Comparison of ENCODE assay signal across 8 cellular contexts in the genomic region with DNA sequence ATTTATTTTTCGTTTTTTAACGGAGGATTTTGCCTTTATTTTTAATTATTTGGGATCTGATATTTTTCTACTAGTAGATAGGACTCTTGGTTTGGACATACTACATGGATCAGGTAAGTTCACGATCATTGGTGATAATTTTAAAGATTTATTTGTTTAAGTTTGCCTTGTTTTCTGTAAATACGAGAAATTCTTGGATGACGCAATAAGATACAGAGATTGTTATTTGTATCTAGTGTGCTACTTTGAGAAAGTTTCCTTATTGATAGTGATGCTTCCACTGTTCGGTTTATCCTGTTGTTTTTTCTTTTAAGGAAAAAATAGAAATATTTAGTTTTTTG. TPM values are rescaled to one million over a fixed set of nuclear protein-coding genes. Genes with fewer than 3 reads are reported as not detected.
DNase-seq lines count a peak whose midpoint lies in the region; ATAC-seq, FAIRE-seq and TF ChIP-seq lines count a peak whose summit lies in the region.

No MANE protein-coding gene starts in this region.

- peak overlapping the region; percentile 16 for H3K4me2 ChIP-seq in keratinocyte (ENCODE audit: control insufficient read depth, extremely low read depth, insufficient read depth, low read depth, low read length)

- WGBS in suprapubic skin: 0% methylated on average over 6 of the region's 6 CpGs

- POLR2A ChIA-PET in activated CD4-positive, alpha-beta T cell treated with anti-CD3 and anti-CD28 coated beads for 36 hours (lab: Charles Lee): interaction anchor here (0.6 to 5.7 kb wide), 14 partner anchors 7 to 830 kb away, joined by 4 to 111 read pairs (median 8); no protein-coding TSS in a partner anchor

- H3K27ac ChIP-seq in keratinocyte (ENCODE audit: control insufficient read depth, insufficient read depth, low read length) (peak overlapping the region; percentile 100), suprapubic skin (peak overlapping the region; percentile 97)

- no peak for DNase-seq in activated CD4-positive, alpha-beta T cell treated with anti-CD3 and anti-CD28 coated beads for 36 hours
- DNase-seq in activated CD4-positive, alpha-beta T cell treated with anti-CD3 and anti-CD28 coated beads for 48 hours: no peak
- DNase-seq in keratinocyte (ENCODE audit: low read depth, low spot score) (no peak), suprapubic skin (ENCODE audit: low spot score in 2 of 2) (no peak), DMS153 treated with DMSO at 0.1 percent for 48 hours (lab: John Stamatoyannopoulos, UW; ENCODE audit: unreplicated experiment) (no peak)

- peaks cover 40% of the 10 kb centered on the region for H3K4me1 Mint-ChIP-seq in activated CD4-positive, alpha-beta T cell treated with anti-CD3 and anti-CD28 coated beads for 36 hours
- H3K4me1 Mint-ChIP-seq in activated naive CD8-positive, alpha-beta T cell (ENCODE audit: low read depth): peaks cover 58% of the 10 kb centered on the region

- H3K9me3 ChIP-seq in keratinocyte (ENCODE audit: control insufficient read depth, low read depth, low read length) (no peaks in the 10 kb centered on the region), suprapubic skin (no peaks in the 10 kb centered on the region)

- peaks cover 0 to 3% of the 10 kb centered on the region in 2 experiments for H3K36me3 ChIP-seq in keratinocyte (ENCODE audit: control insufficient read depth in 2 of 2, extremely low read depth in 1 of 2, insufficient read depth in 2 of 2, low read length in 2 of 2)
- peaks cover 7% of the 10 kb centered on the region for H3K36me3 ChIP-seq in suprapubic skin

- peak overlapping the region; percentile 81 for H3K4me3 Mint-ChIP-seq in activated CD4-positive, alpha-beta T cell treated with anti-CD3 and anti-CD28 coated beads for 36 hours
- peak overlapping the region; percentile 99 for H3K4me3 Mint-ChIP-seq in activated naive CD8-positive, alpha-beta T cell

- dilution Hi-C loops in keratinocyte (cut with MboI; ENCODE audit: extremely low pct_ligation_motif_present, low sequenced_read_pairs): loop anchor here (25.0 kb wide), 1 partner anchor 88 kb away; no protein-coding TSS in a partner anchor

- ATAC-seq in activated CD4-positive, alpha-beta T cell treated with anti-CD3 and anti-CD28 coated beads for 36 hours: no peak
- no peak for ATAC-seq in HG03097 (IDR thresholded peaks at IDR 0.05; ENCODE audit: low FRiP score, unreplicated experiment)
- no peak for ATAC-seq in HG03108 (IDR thresholded peaks at IDR 0.05; ENCODE audit: unreplicated experiment)

- TF ChIP-seq POLR2A in suprapubic skin (IDR thresholded peaks at IDR 0.05): no peak

- H4K20me1 ChIP-seq in keratinocyte (ENCODE audit: control insufficient read depth, extremely low read depth, insufficient read depth, low read length): no peaks in the 10 kb centered on the region

- FAIRE-seq in keratinocyte (lab: Jason Lieb, UNC): no peak

- no peak overlapping the region for H2AFZ ChIP-seq in keratinocyte (ENCODE audit: control insufficient read depth, low read length)

- H3K9ac ChIP-seq in keratinocyte (ENCODE audit: control insufficient read depth, extremely low read depth, insufficient read depth, low read length): peak overlapping the region; percentile 100

- CTCF ChIA-PET in activated CD4-positive, alpha-beta T cell treated with anti-CD3 and anti-CD28 coated beads for 36 hours (lab: Charles Lee): interaction anchor here (0.6 to 9.6 kb wide), 11 partner anchors 12 to 1671 kb away, joined by 3 to 80 read pairs (median 11); no protein-coding TSS in a partner anchor

- H3K36me3 Mint-ChIP-seq in activated CD4-positive, alpha-beta T cell treated with anti-CD3 and anti-CD28 coated beads for 36 hours (ENCODE audit: low read depth): peaks cover 86% of the 10 kb centered on the region
- peaks cover 40% of the 10 kb centered on the region for H3K36me3 Mint-ChIP-seq in activated naive CD8-positive, alpha-beta T cell

- H3K27ac Mint-ChIP-seq in activated CD4-positive, alpha-beta T cell treated with anti-CD3 and anti-CD28 coated beads for 36 hours: peak overlapping the region; percentile 97
- H3K27ac Mint-ChIP-seq in activated naive CD8-positive, alpha-beta T cell: peak overlapping the region; percentile 99

- H3K27me3 ChIP-seq in keratinocyte (ENCODE audit: control insufficient read depth, extremely low read depth, insufficient read depth, low read length) (no peaks in the 10 kb centered on the region), suprapubic skin (no peaks in the 10 kb centered on the region)

- intact Hi-C loops in activated CD4-positive, alpha-beta T cell treated with anti-CD3 and anti-CD28 coated beads for 36 hours (cut with DNase I, micrococcal nuclease): loop anchor here (1.0 to 10.0 kb wide), 7 partner anchors 14 to 1968 kb away; partner anchors contain the start of genes HDDC3 (in 1 of the 2), MCTP2 (in 1 of the 2) and SLCO3A1 (in 1 of the 2)

- H3K9me1 ChIP-seq in keratinocyte (ENCODE audit: control insufficient read depth, extremely low read depth, insufficient read depth, low read length): no peaks in the 10 kb centered on the region

- peaks cover 9% of the 10 kb centered on the region for H3K4me1 ChIP-seq in keratinocyte (ENCODE audit: control insufficient read depth, extremely low read depth, insufficient read depth, low read length)
- H3K4me1 ChIP-seq in suprapubic skin: peaks cover 53% of the 10 kb centered on the region

- H3K27me3 Mint-ChIP-seq in activated CD4-positive, alpha-beta T cell treated with anti-CD3 and anti-CD28 coated beads for 36 hours: no peaks in the 10 kb centered on the region
- no peaks in the 10 kb centered on the region for H3K27me3 Mint-ChIP-seq in activated naive CD8-positive, alpha-beta T cell

- peaks cover 12% of the 10 kb centered on the region for H3K9me3 Mint-ChIP-seq in activated CD4-positive, alpha-beta T cell treated with anti-CD3 and anti-CD28 coated beads for 36 hours (ENCODE audit: low read depth)
- peaks cover 12% of the 10 kb centered on the region for H3K9me3 Mint-ChIP-seq in activated naive CD8-positive, alpha-beta T cell (ENCODE audit: low read depth)

- TF ChIP-seq CTCF in keratinocyte (optimal IDR thresholded peaks at IDR 0.05 in 1 of 3, IDR thresholded peaks at IDR 0.05 in 1 of 3, conservative IDR thresholded peaks at IDR 0.05 in 1 of 3; ENCODE audit: extremely low read depth in 1 of 3, insufficient read depth in 2 of 3, low read length in 3 of 3): no peak
- no peak for TF ChIP-seq CTCF in suprapubic skin (IDR thresholded peaks at IDR 0.05)

- H3K4me3 ChIP-seq in keratinocyte (ENCODE audit: control insufficient read depth in 2 of 3, extremely low read depth in 1 of 3, insufficient read depth in 2 of 3, low read depth in 1 of 3, low read length in 3 of 3) (peak overlapping the region; percentile 61 to 96 (median 96)), suprapubic skin (peak overlapping the region; percentile 62)

- H3K79me2 ChIP-seq in keratinocyte (ENCODE audit: control insufficient read depth, insufficient read depth, low read length): peaks cover 88% of the 10 kb centered on the region

- no peak for TF ChIP-seq EP300 in suprapubic skin (IDR thresholded peaks at IDR 0.05)

RNA-seq across cellular contexts. Expression of gene CHD2, which starts 0.6 kb away (rescaled TPM):
- 100 to 1,000 TPM; 118 to 149 TPM for total RNA-seq in activated CD4-positive, alpha-beta T cell treated with anti-CD3 and anti-CD28 coated beads for 36 hours
- 35.3 to 62.0 TPM (median 50.8 TPM) in 3 replicates for polyA plus RNA-seq in keratinocyte
- 361 TPM for polyA plus RNA-seq in keratinocyte (2011; ENCODE audit: low read depth)
- 35.2 and 40.9 TPM in 2 replicates for polyA plus RNA-seq in keratinocyte (2011; cell fraction: cytosol; rRNA removed)
- polyA plus RNA-seq in keratinocyte (2011; cell fraction: nucleus; rRNA removed): 193 and 213 TPM in 2 replicates
- 30.4 and 63.0 TPM in 2 replicates for polyA plus RNA-seq in keratinocyte (2012; ENCODE audit: low replicate concordance)
- 64.5 to 125 TPM (median 70.1 TPM) in 3 replicates for polyA minus RNA-seq in keratinocyte
- polyA minus RNA-seq in keratinocyte (2011; cell fraction: cytosol; rRNA and poly(A)+ RNA removed): 31.3 TPM
- 143 and 290 TPM in 2 replicates for polyA minus RNA-seq in keratinocyte (2011; cell fraction: nucleus; rRNA and poly(A)+ RNA removed)
- 100 to 1,000 TPM in 3 of 4 donors, 10 to 100 TPM in 1; 93.3 to 319 (median 127) TPM for total RNA-seq in suprapubic skin
